In genomic region chr1:235442788-235443429, GRCh38 we compare ENCODE assay signal across 13 cellular contexts.
DNase-seq lines count a peak whose midpoint lies in the region; ATAC-seq, FAIRE-seq and TF ChIP-seq lines count a peak whose summit lies in the region.
"Had no signal": no experiment of that assay in that cellular context is flagged by ENCODE, and none has a peak within 500 bp of the region (broad histone marks: within the 10 kb centered on the region; RNA-seq: fewer than 3 reads in every experiment).

No MANE protein-coding gene starts in this region.

- TF ChIP-seq EP300 in A549 (IDR thresholded peaks at IDR 0.05), result no peak
- TF ChIP-seq EP300 in suprapubic skin (IDR thresholded peaks at IDR 0.05), result no peak

- no peak overlapping the region for H2AFZ ChIP-seq in MM.1S (ENCODE audit: low read length)

- no peak overlapping the region for H3K27ac Mint-ChIP-seq in activated T-helper 17 cell treated with anti-CD3 and anti-CD28 coated beads, Interleukin-2, amount 50 U/mL, for 72 hours
- H3K27ac Mint-ChIP-seq: activated CD4-positive, alpha-beta memory T cell treated with anti-CD3 and anti-CD28 coated beads for 36 hours had no signal

- no peaks in the 10 kb centered on the region for H3K27me3 Mint-ChIP-seq in activated T-helper 17 cell treated with anti-CD3 and anti-CD28 coated beads, Interleukin-2, amount 50 U/mL, for 72 hours
- H3K27me3 Mint-ChIP-seq: activated CD4-positive, alpha-beta memory T cell treated with anti-CD3 and anti-CD28 coated beads for 36 hours had no signal

- no peaks in the 10 kb centered on the region for H3K4me1 Mint-ChIP-seq in activated T-helper 17 cell treated with anti-CD3 and anti-CD28 coated beads, Interleukin-2, amount 50 U/mL, for 72 hours

- H4K20me1 ChIP-seq in MM.1S (ENCODE audit: insufficient read depth, low read length), result no peaks in the 10 kb centered on the region

- H3K4me3 ChIP-seq in A549 (no peak overlapping the region), suprapubic skin (no peak overlapping the region), MM.1S (ENCODE audit: low read length) (no peak overlapping the region)
- H3K4me3 ChIP-seq: thoracic aorta had no signal

- POLR2A ChIA-PET in A549 (lab: Yijun Ruan, JAX), result interaction anchor here (1.6 kb wide), 1 partner anchor 62 kb away, joined by 5 read pairs; the partner anchor contains the start of gene B3GALNT2

- FAIRE-seq in A549 (lab: Jason Lieb, UNC) (no peak), H54 (lab: Jason Lieb, UNC) (no peak)

- no peaks in the 10 kb centered on the region for H3K9me3 Mint-ChIP-seq in activated T-helper 17 cell treated with anti-CD3 and anti-CD28 coated beads, Interleukin-2, amount 50 U/mL, for 72 hours
- H3K9me3 Mint-ChIP-seq: activated CD4-positive, alpha-beta memory T cell treated with anti-CD3 and anti-CD28 coated beads for 36 hours had no signal

- H3K9me3 ChIP-seq in A549, result no peaks in the 10 kb centered on the region
- H3K9me3 ChIP-seq in suprapubic skin, result no peaks in the 10 kb centered on the region
- no peaks in the 10 kb centered on the region for H3K9me3 ChIP-seq in MM.1S (replicated peaks; ENCODE audit: insufficient read depth, low read length)
- H3K9me3 ChIP-seq: thoracic aorta had no signal

- no peaks in the 10 kb centered on the region for H3K79me2 ChIP-seq in MM.1S (ENCODE audit: low read length)

- H3K4me1 ChIP-seq in A549, result peaks cover 28% of the 10 kb centered on the region
- no peaks in the 10 kb centered on the region for H3K4me1 ChIP-seq in suprapubic skin
- H3K4me1 ChIP-seq in MM.1S (ENCODE audit: low read length), result no peaks in the 10 kb centered on the region

- peak overlapping the region; percentile 85 to 91 for H3K27ac ChIP-seq in A549
- no peak overlapping the region for H3K27ac ChIP-seq in suprapubic skin
- no peak overlapping the region for H3K27ac ChIP-seq in MM.1S (ENCODE audit: low read length)
- H3K27ac ChIP-seq: KMS-11 had no signal

- H3K36me3 ChIP-seq in suprapubic skin (peaks cover 97% of the 10 kb centered on the region), MM.1S (replicated peaks; ENCODE audit: insufficient read depth, low read length) (0 out of 2 replicates have a peak, but pooled peaks cover 4% of the 10 kb centered on the region)

- TF ChIP-seq POLR2A in A549 (IDR thresholded peaks at IDR 0.05; ENCODE audit: low read length) (no peak), H54 (IDR thresholded peaks at IDR 0.05; ENCODE audit: low read depth, low read length) (no peak), suprapubic skin (IDR thresholded peaks at IDR 0.05) (no peak)

- peaks cover 96% of the 10 kb centered on the region for H3K36me3 Mint-ChIP-seq in activated T-helper 17 cell treated with anti-CD3 and anti-CD28 coated beads, Interleukin-2, amount 50 U/mL, for 72 hours (ENCODE audit: low read depth)

- H3K4me2 ChIP-seq in A549 (peak overlapping the region; percentile 54), MM.1S (ENCODE audit: low read depth, low read length) (no peak overlapping the region)
- H3K4me2 ChIP-seq: KMS-11 had no signal

- DNase-seq in A549 (ENCODE audit: low read depth in 1 of 2, low spot score in 1 of 2) (peak; percentile 43 to 62), H54 (ENCODE audit: insufficient read length, low spot score) (peak; percentile 48), glomerular endothelial cell (ENCODE audit: extremely low read depth, low read depth, low spot score) (peak; percentile 34), suprapubic skin (ENCODE audit: low spot score in 2 of 2) (no peak), inferior parietal cortex (ENCODE audit: extremely low spot score) (no peak), MM.1S (no peak)
- DNase-seq in activated CD8-positive, alpha-beta memory T cell treated with anti-CD3 and anti-CD28 coated beads for 24 hours, result no peak
- DNase-seq: activated CD4-positive, alpha-beta memory T cell treated with anti-CD3 and anti-CD28 coated beads for 36 hours; cortex of kidney; left colon had no signal

- CTCF ChIA-PET in A549 (lab: Yijun Ruan, JAX), result interaction anchor here (0.5 to 3.1 kb wide), 7 partner anchors 8 to 340 kb away, joined by 3 to 17 read pairs (median 4); no protein-coding TSS in a partner anchor

- no peaks in the 10 kb centered on the region for H3K9me2 ChIP-seq in MM.1S (replicated peaks; ENCODE audit: insufficient read depth, low read length)

- H3F3A ChIP-seq in MM.1S (ENCODE audit: insufficient read depth, low read length), result no peaks in the 10 kb centered on the region

- H3K9ac ChIP-seq in MM.1S (ENCODE audit: low read length), result no peak overlapping the region
- H3K9ac ChIP-seq: KMS-11 had no signal

- no peaks in the 10 kb centered on the region for H3K27me3 ChIP-seq in suprapubic skin
- H3K27me3 ChIP-seq in MM.1S (replicated peaks; ENCODE audit: insufficient read depth, low read length), result no peaks in the 10 kb centered on the region

- TF ChIP-seq RAD21 in A549 (conservative IDR thresholded peaks at IDR 0.05 in 1 of 2, IDR thresholded peaks at IDR 0.05 in 1 of 2), result no peak

- H3K4me3 Mint-ChIP-seq in activated T-helper 17 cell treated with anti-CD3 and anti-CD28 coated beads, Interleukin-2, amount 50 U/mL, for 72 hours, result no peak overlapping the region
- H3K4me3 Mint-ChIP-seq: activated CD4-positive, alpha-beta memory T cell treated with anti-CD3 and anti-CD28 coated beads for 36 hours had no signal

- no peak for TF ChIP-seq CTCF in A549 (IDR thresholded peaks at IDR 0.05)
- no peak for TF ChIP-seq CTCF in suprapubic skin (IDR thresholded peaks at IDR 0.05)
- TF ChIP-seq CTCF in MM.1S (IDR thresholded peaks at IDR 0.05; ENCODE audit: low read length), result no peak

- WGBS in A549 (ENCODE audit: missing lambda C conversion rate), result 69% methylated on average over 9 of the region's 9 CpGs
- 86% methylated on average over 9 of the region's 9 CpGs for WGBS in suprapubic skin

- peak; percentile 67 to 70; a peak in 4 of 6 replicates for ATAC-seq in A549
- peak; percentile 44 for ATAC-seq in activated T-helper 17 cell treated with anti-CD3 and anti-CD28 coated beads, Interleukin-2, amount 50 U/mL, for 72 hours (replicated peaks)
- ATAC-seq: left colon had no signal

TF ChIP-seq in A549, 52 proteins besides CTCF, POLR2A, EP300 and RAD21:
- no peak for TF ChIP-seq KDM5A (IDR thresholded peaks at IDR 0.05)
- TF ChIP-seq HEYL (CRISPR knock-in tag; IDR thresholded peaks at IDR 0.05), result no peak
- peak; percentile 69 for TF ChIP-seq FOSL2 (IDR thresholded peaks at IDR 0.05)
- TF ChIP-seq FOSL2 (CRISPR knock-in tag; IDR thresholded peaks at IDR 0.05), result peak; percentile 84
- no peak for TF ChIP-seq CEBPB (IDR thresholded peaks at IDR 0.05)
- TF ChIP-seq ZC3H11A (IDR thresholded peaks at IDR 0.05), result no peak
- TF ChIP-seq SMC3 (IDR thresholded peaks at IDR 0.05), result no peak
- 0 out of 2 replicates have a peak, but pooled peaks have one; percentile 9 for TF ChIP-seq ZNF302 (CRISPR knock-in tag; IDR thresholded peaks at IDR 0.05)
- TF ChIP-seq EHF (CRISPR knock-in tag; IDR thresholded peaks at IDR 0.05), result no peak
- TF ChIP-seq PHF8 (IDR thresholded peaks at IDR 0.05; ENCODE audit: borderline replicate concordance, low read depth), result no peak
- no peak for TF ChIP-seq ZFP36 (IDR thresholded peaks at IDR 0.05; ENCODE audit: borderline replicate concordance, partially characterized antibody)
- TF ChIP-seq, protein P1, sequence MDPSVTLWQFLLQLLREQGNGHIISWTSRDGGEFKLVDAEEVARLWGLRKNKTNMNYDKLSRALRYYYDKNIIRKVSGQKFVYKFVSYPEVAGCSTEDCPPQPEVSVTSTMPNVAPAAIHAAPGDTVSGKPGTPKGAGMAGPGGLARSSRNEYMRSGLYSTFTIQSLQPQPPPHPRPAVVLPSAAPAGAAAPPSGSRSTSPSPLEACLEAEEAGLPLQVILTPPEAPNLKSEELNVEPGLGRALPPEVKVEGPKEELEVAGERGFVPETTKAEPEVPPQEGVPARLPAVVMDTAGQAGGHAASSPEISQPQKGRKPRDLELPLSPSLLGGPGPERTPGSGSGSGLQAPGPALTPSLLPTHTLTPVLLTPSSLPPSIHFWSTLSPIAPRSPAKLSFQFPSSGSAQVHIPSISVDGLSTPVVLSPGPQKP (IDR thresholded peaks at IDR 0.05; ENCODE audit: low read depth, low read length), result no peak
- TF ChIP-seq, protein P2, sequence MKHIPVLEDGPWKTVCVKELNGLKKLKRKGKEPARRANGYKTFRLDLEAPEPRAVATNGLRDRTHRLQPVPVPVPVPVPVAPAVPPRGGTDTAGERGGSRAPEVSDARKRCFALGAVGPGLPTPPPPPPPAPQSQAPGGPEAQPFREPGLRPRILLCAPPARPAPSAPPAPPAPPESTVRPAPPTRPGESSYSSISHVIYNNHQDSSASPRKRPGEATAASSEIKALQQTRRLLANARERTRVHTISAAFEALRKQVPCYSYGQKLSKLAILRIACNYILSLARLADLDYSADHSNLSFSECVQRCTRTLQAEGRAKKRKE (CRISPR knock-in tag; IDR thresholded peaks at IDR 0.05; ENCODE audit: low read depth), result no peak
- no peak for TF ChIP-seq CBX8 (IDR thresholded peaks at IDR 0.05)
- peak; percentile 78 for TF ChIP-seq NFE2L2 (conservative IDR thresholded peaks at IDR 0.05; ENCODE audit: low read length)
- no peak for TF ChIP-seq BHLHE40 (IDR thresholded peaks at IDR 0.05; ENCODE audit: low read depth, low read length)
- peak; percentile 95 for TF ChIP-seq MAFK (IDR thresholded peaks at IDR 0.05; ENCODE audit: partially characterized antibody)
- no peak for TF ChIP-seq CHD4 (IDR thresholded peaks at IDR 0.05; ENCODE audit: borderline replicate concordance)
- TF ChIP-seq ESRRA (IDR thresholded peaks at IDR 0.05; ENCODE audit: borderline replicate concordance, low read length), result no peak
- TF ChIP-seq GATA3 (IDR thresholded peaks at IDR 0.05; ENCODE audit: borderline replicate concordance), result no peak
- no peak for TF ChIP-seq NR3C1 (IDR thresholded peaks at IDR 0.05)

Comparison
In these comparisons a context has a peak if more than half of its experiments do, and no peak if none do; other contexts are left out.
1. DNase-seq: peak in A549 (2 of 2), H54 (single experiment) and glomerular endothelial cell (single experiment); none in suprapubic skin (0 of 2), inferior parietal cortex (single experiment), MM.1S (single experiment) and activated CD8-positive, alpha-beta memory T cell treated with anti-CD3 and anti-CD28 coated beads for 24 hours (single experiment).
2. H3K27ac ChIP-seq: peak in A549 (2 of 2); none in suprapubic skin (single experiment) and MM.1S (single experiment).